ENCODE assay signal across 26 cellular contexts in the genomic region with DNA sequence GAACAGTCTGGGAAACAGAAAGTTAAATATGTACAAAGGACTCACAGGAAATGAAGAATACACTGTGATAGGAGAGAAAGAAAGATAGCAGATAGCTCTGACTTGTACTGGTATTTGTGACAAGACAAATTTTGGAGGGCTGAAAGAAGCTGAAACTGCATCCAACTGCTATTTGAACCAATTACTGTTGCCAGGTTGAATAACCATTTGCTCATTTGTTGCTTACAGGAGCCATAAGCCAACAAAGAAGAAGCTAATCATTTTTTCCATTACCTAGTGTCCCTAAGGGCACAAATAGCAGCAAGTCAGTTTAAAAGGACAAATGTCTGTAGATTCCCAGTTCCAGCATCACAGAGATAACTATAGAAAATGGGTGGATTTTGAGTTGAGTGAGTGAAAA.
"Had no signal": no experiment of that assay in that cellular context is flagged by ENCODE, and none has a peak within 500 bp of the region (broad histone marks: within the 10 kb centered on the region; RNA-seq: fewer than 3 reads in every experiment).

No MANE protein-coding gene starts in this region.

- H3K4me3 ChIP-seq: PC-9, SJCRH30, SK-N-MC had no signal

- H3K4me1 ChIP-seq: SJCRH30 had no signal

- H3K36me3 ChIP-seq: SJCRH30 had no signal

- H3K27me3 ChIP-seq: SJCRH30 had no signal

- H3K9me3 ChIP-seq: SJCRH30 had no signal

- FAIRE-seq: RCC 7860 had no signal

- DNase-seq: Kasumi-1, KBM-7, MM.1S, NCI-H1092, NCI-H1105, NCI-H1417 treated with DMSO at 0.1 percent for 48 hours, NCI-H1436 treated with DMSO at 0.1 percent for 48 hours, NCI-H1694 treated with DMSO at 0.1 percent for 48 hours, NCI-H187 treated with DMSO at 0.1 percent for 48 hours, NCI-H2029, NCI-H2081, NCI-H2171 treated with DMSO at 0.1 percent for 48 hours, NCI-H2227 treated with DMSO at 0.1 percent for 48 hours, NCI-H345, NCI-H446, NCI-H510A treated with DMSO at 0.1 percent for 48 hours, NCI-H524 treated with DMSO at 0.1 percent for 48 hours, NCI-H526 treated with DMSO at 0.1 percent for 48 hours, NCI-H774, PC-9, SHP77, SIG-M5, SJCRH30 had no signal

- H3K27ac ChIP-seq: PC-9, RWPE1, SJCRH30, SK-N-MC had no signal
